Comparison of ENCODE assay signal across 9 cellular contexts in genomic region chr15:59438891-59439290, GRCh38. TPM values are rescaled to one million over a fixed set of nuclear protein-coding genes. Genes with fewer than 3 reads are reported as not detected.
A peak's percentile ranks its signal among the peaks of the same experiment; 100 is the strongest.
DNase-seq lines count a peak whose midpoint lies in the region; ATAC-seq and TF ChIP-seq lines count a peak whose summit lies in the region.
"Had no signal": no experiment of that assay in that cellular context is flagged by ENCODE, and none has a peak within 500 bp of the region (broad histone marks: within the 10 kb centered on the region; RNA-seq: fewer than 3 reads in every experiment).

No MANE protein-coding gene starts in this region.

- no peak for ATAC-seq in thoracic aorta (ENCODE audit: insufficient number of reproducible peaks, low FRiP score, low read depth)

- H3K27ac ChIP-seq in thoracic aorta = no peak overlapping the region

- intact Hi-C loops in activated naive CD4-positive, alpha-beta T cell treated with anti-CD3 and anti-CD28 coated beads for 36 hours (cut with micrococcal nuclease) = no loop called here
- intact Hi-C loops in activated CD4-positive, alpha-beta memory T cell treated with anti-CD3 and anti-CD28 coated beads for 36 hours (cut with micrococcal nuclease) = no loop called here

- CTCF ChIA-PET in activated naive CD4-positive, alpha-beta T cell treated with anti-CD3 and anti-CD28 coated beads for 36 hours (lab: Charles Lee) = no interaction called here
- CTCF ChIA-PET in activated CD4-positive, alpha-beta memory T cell treated with anti-CD3 and anti-CD28 coated beads for 36 hours (lab: Charles Lee) = no interaction called here

- no peaks in the 10 kb centered on the region for H3K27me3 ChIP-seq in thoracic aorta (replicated peaks; ENCODE audit: insufficient read depth)

- peaks cover 39% of the 10 kb centered on the region for H3K27me3 Mint-ChIP-seq in activated naive CD4-positive, alpha-beta T cell treated with anti-CD3 and anti-CD28 coated beads for 36 hours (ENCODE audit: low read depth)
- peaks cover 48% of the 10 kb centered on the region for H3K27me3 Mint-ChIP-seq in activated CD4-positive, alpha-beta memory T cell treated with anti-CD3 and anti-CD28 coated beads for 36 hours
- peaks cover 16 to 20% (median 19%) of the 10 kb centered on the region in 3 donors for H3K27me3 Mint-ChIP-seq in immature natural killer cell (ENCODE audit: low read depth in 3 of 3)

- H3K9me3 ChIP-seq in thoracic aorta = no peaks in the 10 kb centered on the region

- no peak for TF ChIP-seq CTCF in thoracic aorta (IDR thresholded peaks at IDR 0.05)

- H3K4me3 Mint-ChIP-seq in activated naive CD4-positive, alpha-beta T cell treated with anti-CD3 and anti-CD28 coated beads for 36 hours = peak overlapping the region; percentile 59
- peak overlapping the region; percentile 33 for H3K4me3 Mint-ChIP-seq in activated CD4-positive, alpha-beta memory T cell treated with anti-CD3 and anti-CD28 coated beads for 36 hours
- H3K4me3 Mint-ChIP-seq in immature natural killer cell = peak overlapping the region; percentile 68 to 82 (median 78)

- no peaks in the 10 kb centered on the region for H3K36me3 ChIP-seq in thoracic aorta

- H3K4me1 ChIP-seq in thoracic aorta (ENCODE audit: control insufficient read depth in 1 of 2, low read depth in 2 of 2) = peaks cover 9 to 18% of the 10 kb centered on the region in 2 donors

- H3K4me1 Mint-ChIP-seq in activated naive CD4-positive, alpha-beta T cell treated with anti-CD3 and anti-CD28 coated beads for 36 hours (ENCODE audit: low read depth) = peaks cover 16% of the 10 kb centered on the region
- H3K4me1 Mint-ChIP-seq in activated CD4-positive, alpha-beta memory T cell treated with anti-CD3 and anti-CD28 coated beads for 36 hours (ENCODE audit: low read depth) = peaks cover 18% of the 10 kb centered on the region
- peaks cover 21 to 23% of the 10 kb centered on the region in 2 donors for H3K4me1 Mint-ChIP-seq in immature natural killer cell

- no peak overlapping the region for H3K27ac Mint-ChIP-seq in activated naive CD4-positive, alpha-beta T cell treated with anti-CD3 and anti-CD28 coated beads for 36 hours
- no peak overlapping the region for H3K27ac Mint-ChIP-seq in activated CD4-positive, alpha-beta memory T cell treated with anti-CD3 and anti-CD28 coated beads for 36 hours
- no peak overlapping the region for H3K27ac Mint-ChIP-seq in immature natural killer cell

- H3K4me3 ChIP-seq in thoracic aorta = peak overlapping the region; percentile 77

- no peaks in the 10 kb centered on the region for H3K9me3 Mint-ChIP-seq in activated naive CD4-positive, alpha-beta T cell treated with anti-CD3 and anti-CD28 coated beads for 36 hours
- no peaks in the 10 kb centered on the region for H3K9me3 Mint-ChIP-seq in activated CD4-positive, alpha-beta memory T cell treated with anti-CD3 and anti-CD28 coated beads for 36 hours
- H3K9me3 Mint-ChIP-seq in immature natural killer cell = no peaks in the 10 kb centered on the region

- POLR2A ChIA-PET in activated CD4-positive, alpha-beta memory T cell treated with anti-CD3 and anti-CD28 coated beads for 36 hours (lab: Charles Lee) = no interaction called here

- DNase-seq in activated naive CD4-positive, alpha-beta T cell treated with anti-CD3 and anti-CD28 coated beads for 36 hours = no peak
- no peak for DNase-seq in activated naive CD4-positive, alpha-beta T cell (lab: John Stamatoyannopoulos, UW)
- DNase-seq in activated CD4-positive, alpha-beta memory T cell treated with anti-CD3 and anti-CD28 coated beads for 36 hours = no peak
- DNase-seq in immature natural killer cell (no peak), thoracic aorta (ENCODE audit: low spot score) (no peak), DMS114 treated with DMSO at 0.1 percent for 48 hours (lab: John Stamatoyannopoulos, UW; ENCODE audit: unreplicated experiment) (no peak), NCI-H1436 treated with DMSO at 0.1 percent for 48 hours (lab: John Stamatoyannopoulos, UW) (no peak)
- DNase-seq in activated CD4-positive, CD25-positive, alpha-beta regulatory T cell (lab: John Stamatoyannopoulos, UW) = no peak
- DNase-seq: EL had no signal

- H3K36me3 Mint-ChIP-seq in activated naive CD4-positive, alpha-beta T cell treated with anti-CD3 and anti-CD28 coated beads for 36 hours (ENCODE audit: low read depth) = no peaks in the 10 kb centered on the region
- no peaks in the 10 kb centered on the region for H3K36me3 Mint-ChIP-seq in activated CD4-positive, alpha-beta memory T cell treated with anti-CD3 and anti-CD28 coated beads for 36 hours
- H3K36me3 Mint-ChIP-seq in immature natural killer cell = no peaks in the 10 kb centered on the region

RNA-seq across cellular contexts. Expression of gene FAM81A, which starts 0.9 kb away (rescaled TPM):
- total RNA-seq in activated naive CD4-positive, alpha-beta T cell treated with anti-CD3 and anti-CD28 coated beads for 36 hours = under 1 TPM; 0.64 to 0.79 TPM
- not detected for total RNA-seq in activated CD4-positive, alpha-beta memory T cell treated with anti-CD3 and anti-CD28 coated beads for 36 hours
- under 1 TPM in 2 of 3 donors, not detected in 1; 0.40 to 0.94 TPM for polyA plus RNA-seq in immature natural killer cell
- total RNA-seq in thoracic aorta = under 1 TPM; 0.14 to 0.71 TPM
